In the genomic region with DNA sequence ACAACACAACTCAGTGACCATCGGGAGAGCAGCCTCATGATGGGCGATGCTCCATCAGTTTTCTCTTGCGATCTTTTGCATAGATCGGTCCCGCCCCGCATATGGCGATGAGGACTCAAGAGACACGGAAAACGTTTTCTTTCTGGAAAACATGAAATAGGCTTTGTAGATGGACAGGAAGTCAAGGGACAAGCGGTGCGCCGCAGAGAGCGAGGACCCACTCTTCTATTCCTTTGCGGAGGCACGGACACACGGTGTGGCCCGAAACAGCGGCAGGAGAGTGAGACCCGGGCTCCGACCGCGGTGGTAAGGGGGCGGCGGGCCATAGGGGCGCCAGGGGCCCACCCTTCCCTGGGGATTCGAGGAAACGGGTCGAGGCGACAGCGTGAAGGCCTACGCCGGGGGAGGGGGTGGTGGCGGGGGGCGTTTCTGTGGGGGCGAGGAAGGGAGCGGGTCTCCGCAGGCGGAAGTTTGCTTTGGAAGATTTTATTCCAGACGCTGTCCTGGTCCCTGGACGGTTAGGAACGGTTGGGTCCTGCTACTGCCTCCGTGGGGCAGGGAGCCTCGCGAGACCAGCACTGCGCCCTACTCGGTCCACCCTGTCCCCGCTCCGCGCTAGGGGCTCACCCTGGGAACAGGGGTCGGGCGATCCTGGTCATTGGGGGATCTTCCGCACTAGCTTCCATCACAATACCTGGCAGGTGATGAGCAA, we compare ENCODE assay signal across 8 cellular contexts. TPM values are rescaled to one million over a fixed set of nuclear protein-coding genes. Genes with fewer than 3 reads are reported as not detected.
DNase-seq lines count a peak whose midpoint lies in the region; ATAC-seq, FAIRE-seq and TF ChIP-seq lines count a peak whose summit lies in the region.

No MANE protein-coding gene starts in this region.

- peak overlapping the region; percentile 91 to 99 (median 97) for H3K4me3 Mint-ChIP-seq in naive thymus-derived CD4-positive, alpha-beta T cell

- H3K36me3 ChIP-seq in DND-41 (ENCODE audit: insufficient read depth, low read length) (peaks cover 7% of the 10 kb centered on the region; the same call in 1 of the 2 replicates), H1 (ENCODE audit: control insufficient read depth in 2 of 4, insufficient read depth in 4 of 4, low read length in 3 of 4) (no peaks in the 10 kb centered on the region)
- peaks cover 0 to 5% (median 0%) of the 10 kb centered on the region in 3 experiments for H3K36me3 ChIP-seq in naive thymus-derived CD4-positive, alpha-beta T cell (ENCODE audit: control insufficient read depth in 2 of 3, insufficient read depth in 3 of 3, low read length in 3 of 3)

- H4K5ac ChIP-seq in H1 (ENCODE audit: insufficient read length, low read depth, low read length) = no peak overlapping the region

- TF ChIP-seq CTCF in DND-41 (IDR thresholded peaks at IDR 0.05; ENCODE audit: borderline replicate concordance, extremely low read depth, low read length, poor library complexity, severe bottlenecking) = no peak
- no peak for TF ChIP-seq CTCF in H1 (IDR thresholded peaks at IDR 0.05; ENCODE audit: control extremely low read depth in 1 of 3, insufficient read depth in 1 of 3, low read depth in 1 of 3, low read length in 3 of 3)

- no peak for TF ChIP-seq EP300 in H1 (IDR thresholded peaks at IDR 0.05; ENCODE audit: borderline replicate concordance in 1 of 2, low read depth in 2 of 2, low read length in 2 of 2)

- H3K27me3 Mint-ChIP-seq in naive thymus-derived CD4-positive, alpha-beta T cell = peaks cover 0 to 2% (median 0%) of the 10 kb centered on the region in 5 donors

- peak overlapping the region; percentile 75 to 93 (median 89) for H3K27ac Mint-ChIP-seq in naive thymus-derived CD4-positive, alpha-beta T cell

- no peak overlapping the region for H2BK20ac ChIP-seq in H1 (ENCODE audit: low read length)

- no peak overlapping the region for H3K18ac ChIP-seq in H1 (ENCODE audit: extremely low read depth, low read length)

- H4K91ac ChIP-seq in H1 (replicated peaks; ENCODE audit: insufficient read length, low read length) = no peak overlapping the region

- peaks cover 0 to 6% (median 4%) of the 10 kb centered on the region in 5 donors for H3K36me3 Mint-ChIP-seq in naive thymus-derived CD4-positive, alpha-beta T cell

- no peak overlapping the region for H3K23ac ChIP-seq in H1 (ENCODE audit: insufficient read length)

- H3K4me2 ChIP-seq in DND-41 (ENCODE audit: insufficient read depth, low read length) (peak overlapping the region; percentile 91), H1 (ENCODE audit: insufficient read depth in 1 of 2, low read depth in 2 of 2, low read length in 2 of 2) (peak overlapping the region; percentile 81 to 94)

- H2BK5ac ChIP-seq in H1 (ENCODE audit: low read depth, low read length) = no peak overlapping the region

- H3K79me2 ChIP-seq in DND-41 (ENCODE audit: insufficient read depth, low read length) (peaks cover 42% of the 10 kb centered on the region), H1 (ENCODE audit: control insufficient read depth in 1 of 2, insufficient read depth in 2 of 2, low read length in 2 of 2) (0 out of 4 replicates have a peak, but pooled peaks cover 0 to 3% of the 10 kb centered on the region in 2 experiments)

- H4K20me1 ChIP-seq in DND-41 (ENCODE audit: insufficient read depth, low read length) (no peaks in the 10 kb centered on the region), H1 (replicated peaks in 1 of 2; ENCODE audit: control insufficient read depth in 1 of 2, insufficient read depth in 2 of 2, low read length in 2 of 2) (no peaks in the 10 kb centered on the region)

- 2% methylated on average over 36 of the region's 52 CpGs; no CpG with 5 or more reads in 1 of the 2 experiments for WGBS in H1 (ENCODE audit: extremely low coverage in 1 of 2, insufficient coverage in 1 of 2, insufficient read length in 1 of 2, insufficient replicate concordance in 2 of 2, low coverage in 1 of 2, low lambda C conversion rate in 2 of 2, missing lambda C conversion rate in 1 of 2), 2 experiments

- in situ Hi-C loops in SK-MEL-5 (cut with HindIII; ENCODE audit: low pct_unique_long_range_greater_than_20kb, low sequenced_read_pairs) = no loop called here

- peaks cover 0 to 3% (median 0%) of the 10 kb centered on the region in 11 donors for H3K9me3 Mint-ChIP-seq in naive thymus-derived CD4-positive, alpha-beta T cell

- H3K79me1 ChIP-seq in H1 (ENCODE audit: low read depth, low read length) = no peaks in the 10 kb centered on the region; the same call in 1 of the 2 replicates

- H3K23me2 ChIP-seq in H1 (ENCODE audit: low read depth, low read length) = peaks cover 13% of the 10 kb centered on the region

- no peak overlapping the region for H2BK15ac ChIP-seq in H1 (ENCODE audit: low read length)

- H4K8ac ChIP-seq in H1 (ENCODE audit: extremely low read depth, insufficient read depth, low read length) = no peak overlapping the region; the same call in 1 of the 2 replicates

- DNase-seq in DND-41 = no peak
- DNase-seq in SK-MEL-5 (ENCODE audit: low read depth, low spot score) = peak; percentile 37
- DNase-seq in H1 (ENCODE audit: low read depth in 1 of 2, low spot score in 2 of 2) = no peak
- peak in 3 of 9 donors; percentile 3 to 29 (median 5) for DNase-seq in naive thymus-derived CD4-positive, alpha-beta T cell
- no peak for DNase-seq in NCI-H1436 treated with DMSO at 0.1 percent for 48 hours (lab: John Stamatoyannopoulos, UW)

- CTCF ChIA-PET in H1 (lab: Charles Lee; ENCODE audit: partially characterized antibody) = interaction anchor here (2.0 kb wide), 1 partner anchor 11 kb away, joined by 6 read pairs; no protein-coding TSS in a partner anchor
- CTCF ChIA-PET in naive thymus-derived CD4-positive, alpha-beta T cell (lab: Charles Lee) = interaction anchor here (0.6 kb wide), 1 partner anchor 321 kb away, joined by 10 read pairs; no protein-coding TSS in a partner anchor

- H3K4ac ChIP-seq in H1 (replicated peaks; ENCODE audit: insufficient read length, low read depth, low read length) = no peak overlapping the region

- H2AFZ ChIP-seq in DND-41 (ENCODE audit: low read depth, low read length) (peak overlapping the region; percentile 71), H1 (ENCODE audit: low read length) (peak overlapping the region; percentile 98)

- peak overlapping the region; percentile 66 for H3K9ac ChIP-seq in DND-41 (ENCODE audit: low read depth, low read length)
- peak overlapping the region in 3 of 4 experiments; percentile 9 to 86 (median 46); a peak in 3 of 7 replicates for H3K9ac ChIP-seq in H1 (replicated peaks in 1 of 4; ENCODE audit: extremely low read depth in 1 of 4, low read depth in 3 of 4, low read length in 3 of 4)

- H2BK120ac ChIP-seq in H1 (replicated peaks; ENCODE audit: low read depth, low read length) = no peak overlapping the region

- H3K27me3 ChIP-seq in DND-41 (ENCODE audit: insufficient read depth, low read length, poor library complexity) (no peaks in the 10 kb centered on the region), H1 (replicated peaks in 1 of 4; ENCODE audit: control insufficient read depth in 3 of 4, extremely low read depth in 1 of 4, insufficient read depth in 3 of 4, low read length in 3 of 4) (no peaks in the 10 kb centered on the region)
- H3K27me3 ChIP-seq in naive thymus-derived CD4-positive, alpha-beta T cell (ENCODE audit: control insufficient read depth in 2 of 2, insufficient read depth in 2 of 2, low read length in 2 of 2) = no peaks in the 10 kb centered on the region

- peaks cover 32% of the 10 kb centered on the region for H3K4me1 ChIP-seq in DND-41 (ENCODE audit: insufficient read depth, low read length)
- H3K4me1 ChIP-seq in H1 (replicated peaks in 1 of 4; ENCODE audit: control insufficient read depth in 3 of 4, insufficient read depth in 4 of 4, low read length in 3 of 4) = peaks cover 0 to 2% (median 0%) of the 10 kb centered on the region in 4 experiments; a peak in 1 of 7 replicates
- peaks cover 0 to 14% of the 10 kb centered on the region in 2 donors for H3K4me1 ChIP-seq in naive thymus-derived CD4-positive, alpha-beta T cell (ENCODE audit: control insufficient read depth in 2 of 2, insufficient read depth in 2 of 2, low read length in 2 of 2)

- TF ChIP-seq RAD21 in H1 (IDR thresholded peaks at IDR 0.05 in 1 of 2, conservative IDR thresholded peaks at IDR 0.05 in 1 of 2; ENCODE audit: low read depth in 2 of 2, low read length in 2 of 2) = no peak

- no peak for TF ChIP-seq POLR2A in H1 (IDR thresholded peaks at IDR 0.05; ENCODE audit: control extremely low read depth in 1 of 2, low read depth in 2 of 2, low read length in 2 of 2)

- H3K14ac ChIP-seq in H1 (ENCODE audit: insufficient read length) = peak overlapping the region; percentile 92

- ATAC-seq in DND-41 (ENCODE audit: insufficient read depth, low read depth) = no peak
- peak; percentile 1 for ATAC-seq in HG02973 (IDR thresholded peaks at IDR 0.05; ENCODE audit: unreplicated experiment)
- ATAC-seq in naive thymus-derived CD4-positive, alpha-beta T cell = no peak
- no peak for ATAC-seq in GM18873 (IDR thresholded peaks at IDR 0.05; ENCODE audit: low FRiP score, unreplicated experiment)
- ATAC-seq in GM19395 (IDR thresholded peaks at IDR 0.05; ENCODE audit: unreplicated experiment) = no peak

- H3K9me3 ChIP-seq in DND-41 (ENCODE audit: insufficient read depth, low read length, severe bottlenecking) (no peaks in the 10 kb centered on the region), H1 (ENCODE audit: insufficient read depth in 2 of 2, low read depth in 1 of 2, low read length in 1 of 2) (no peaks in the 10 kb centered on the region)
- H3K9me3 ChIP-seq in naive thymus-derived CD4-positive, alpha-beta T cell (ENCODE audit: control insufficient read depth in 2 of 3, low read length in 3 of 3) = no peaks in the 10 kb centered on the region

- H2AK5ac ChIP-seq in H1 (ENCODE audit: low read depth, low read length) = no peak overlapping the region

- intact Hi-C loops in naive thymus-derived CD4-positive, alpha-beta T cell (cut with micrococcal nuclease) = loop anchor here (1.0 to 5.0 kb wide), 13 partner anchors 28 to 510 kb away; a partner anchor contains a TSS

- POLR2A ChIA-PET in H1 (lab: Charles Lee; ENCODE audit: partially characterized antibody) = interaction anchor here (1.0 to 2.3 kb wide), 3 partner anchors 11 to 36 kb away, joined by 3 to 10 read pairs (median 4); a partner anchor contains a TSS
- POLR2A ChIA-PET in naive thymus-derived CD4-positive, alpha-beta T cell (lab: Charles Lee) = interaction anchor here (1.0 to 3.7 kb wide), 4 partner anchors 28 to 75 kb away, joined by 3 to 24 read pairs (median 5); a partner anchor contains a TSS

- no peak for FAIRE-seq in H1 (lab: Jason Lieb, UNC)

- no peak overlapping the region for H3K56ac ChIP-seq in H1 (replicated peaks; ENCODE audit: insufficient read length, low read depth, low read length)

- peak overlapping the region; percentile 60; the same call in 1 of the 2 replicates for H2BK12ac ChIP-seq in H1 (ENCODE audit: low read depth, low read length)

- peak overlapping the region; percentile 41 to 69 for H3K4me3 ChIP-seq in DND-41 (ENCODE audit: low read depth in 1 of 2, low read length in 2 of 2)
- H3K4me3 ChIP-seq in H1 (ENCODE audit: extremely low read depth in 1 of 4, insufficient read depth in 2 of 4, low read depth in 3 of 4, low read length in 4 of 4) = peak overlapping the region; percentile 54 to 95 (median 88)
- peak overlapping the region; percentile 88 for H3K4me3 ChIP-seq in naive thymus-derived CD4-positive, alpha-beta T cell (ENCODE audit: low read length)

- peaks cover 6 to 38% (median 30%) of the 10 kb centered on the region in 7 donors for H3K4me1 Mint-ChIP-seq in naive thymus-derived CD4-positive, alpha-beta T cell

- H3K27ac ChIP-seq in DND-41 (ENCODE audit: low read length) (peak overlapping the region; percentile 68), H1 (ENCODE audit: low read depth, low read length) (no peak overlapping the region)
- H3K27ac ChIP-seq in naive thymus-derived CD4-positive, alpha-beta T cell (ENCODE audit: low read depth, low read length) = peak overlapping the region; percentile 60

RNA-seq across cellular contexts. Expression of a gene that starts 0.8 kb away (rescaled TPM):
- total RNA-seq in SK-MEL-5 (2014; rRNA removed; shearing (Covaris generic)) = 7.7 and 10.9 TPM in 2 replicates
- polyA plus RNA-seq in SK-MEL-5 (2015; cell fraction: cytosol; rRNA removed) = 9.7 and 11.8 TPM in 2 replicates
- polyA plus RNA-seq in SK-MEL-5 (2015; cell fraction: nucleus; rRNA removed) = 6.7 and 9.4 TPM in 2 replicates
- 23.8 and 26.1 TPM in 2 replicates for total RNA-seq in H1 (2021; fragmentation: NEBNext Ultra II Directional; extraction: Animal tissue kit (Norgen Biotek cat#: 25700))
- 7.7 and 9.9 TPM in 2 replicates for polyA plus RNA-seq in H1 (2011; rRNA removed)
- 11.5 TPM for polyA plus RNA-seq in H1 (2011; cell fraction: cytosol; rRNA removed)
- 10.3 TPM for polyA plus RNA-seq in H1 (2011; cell fraction: nucleus; rRNA removed)
- polyA plus RNA-seq in H1 (2012, experiment 1 of 2) = 15.2 to 18.5 TPM (median 16.9 TPM) in 4 replicates
- polyA plus RNA-seq in H1 (2012, experiment 2 of 2) = 3.5 TPM
- 15.1 TPM for polyA plus RNA-seq in H1 (2013, experiment 1 of 2)
- 15.0 TPM for polyA plus RNA-seq in H1 (2013, experiment 2 of 2)
- polyA minus RNA-seq in H1 (2011; rRNA and poly(A)+ RNA removed) = 17.9 and 19.3 TPM in 2 replicates
- 8.6 TPM for polyA minus RNA-seq in H1 (2011; cell fraction: cytosol; rRNA and poly(A)+ RNA removed)
- polyA minus RNA-seq in H1 (2011; cell fraction: nucleus; rRNA and poly(A)+ RNA removed) = 11.3 TPM
- total RNA-seq in naive thymus-derived CD4-positive, alpha-beta T cell = 10 to 100 TPM in 3 of 5 experiments, 1 to 10 TPM in 2; 7.7 to 23.1 (median 17.0) TPM
- polyA plus RNA-seq in naive thymus-derived CD4-positive, alpha-beta T cell = 10 to 100 TPM; 17.4 to 18.7 TPM

RNA-seq across cellular contexts. Expression of a gene that starts 14.1 kb away (rescaled TPM):
- not detected in 2 replicates for total RNA-seq in SK-MEL-5 (2014; rRNA removed; shearing (Covaris generic))
- not detected in 2 replicates for polyA plus RNA-seq in SK-MEL-5 (2015; cell fraction: cytosol; rRNA removed)
- not detected in 2 replicates for polyA plus RNA-seq in SK-MEL-5 (2015; cell fraction: nucleus; rRNA removed)
- total RNA-seq in H1 (2021; fragmentation: NEBNext Ultra II Directional; extraction: Animal tissue kit (Norgen Biotek cat#: 25700)) = not detected in 2 replicates
- polyA plus RNA-seq in H1 (2011; rRNA removed) = 0.03 TPM in 1 of 2 replicates, not detected in the other
- polyA plus RNA-seq in H1 (2011; cell fraction: cytosol; rRNA removed) = not detected
- not detected for polyA plus RNA-seq in H1 (2011; cell fraction: nucleus; rRNA removed)
- 0.05 TPM in 1 of 4 replicates, not detected in the others for polyA plus RNA-seq in H1 (2012, experiment 1 of 2)
- not detected for polyA plus RNA-seq in H1 (2012, experiment 2 of 2)
- polyA plus RNA-seq in H1 (2013, experiment 1 of 2) = not detected
- not detected for polyA plus RNA-seq in H1 (2013, experiment 2 of 2)
- not detected in 2 replicates for polyA minus RNA-seq in H1 (2011; rRNA and poly(A)+ RNA removed)
- polyA minus RNA-seq in H1 (2011; cell fraction: cytosol; rRNA and poly(A)+ RNA removed) = not detected
- 0.30 TPM for polyA minus RNA-seq in H1 (2011; cell fraction: nucleus; rRNA and poly(A)+ RNA removed)
- under 1 TPM in 2 of 5 experiments, not detected in 3; 0.07 to 0.24 TPM for total RNA-seq in naive thymus-derived CD4-positive, alpha-beta T cell
- not detected for polyA plus RNA-seq in naive thymus-derived CD4-positive, alpha-beta T cell

RNA-seq across cellular contexts. Expression of a gene that starts 27.8 kb away (rescaled TPM):
- 132 and 137 TPM in 2 replicates for total RNA-seq in SK-MEL-5 (2014; rRNA removed; shearing (Covaris generic))
- polyA plus RNA-seq in SK-MEL-5 (2015; cell fraction: cytosol; rRNA removed) = 90.8 and 109 TPM in 2 replicates
- polyA plus RNA-seq in SK-MEL-5 (2015; cell fraction: nucleus; rRNA removed) = 98.3 and 121 TPM in 2 replicates
- total RNA-seq in H1 (2021; fragmentation: NEBNext Ultra II Directional; extraction: Animal tissue kit (Norgen Biotek cat#: 25700)) = 96.4 and 113 TPM in 2 replicates
- 64.7 and 74.9 TPM in 2 replicates for polyA plus RNA-seq in H1 (2011; rRNA removed)
- polyA plus RNA-seq in H1 (2011; cell fraction: cytosol; rRNA removed) = 81.9 TPM
- polyA plus RNA-seq in H1 (2011; cell fraction: nucleus; rRNA removed) = 80.9 TPM
- polyA plus RNA-seq in H1 (2012, experiment 1 of 2) = 90.9 to 124 TPM (median 106 TPM) in 4 replicates
- 102 TPM for polyA plus RNA-seq in H1 (2012, experiment 2 of 2)
- polyA plus RNA-seq in H1 (2013, experiment 1 of 2) = 69.8 TPM
- polyA plus RNA-seq in H1 (2013, experiment 2 of 2) = 74.0 TPM
- polyA minus RNA-seq in H1 (2011; rRNA and poly(A)+ RNA removed) = 56.2 and 74.3 TPM in 2 replicates
- polyA minus RNA-seq in H1 (2011; cell fraction: cytosol; rRNA and poly(A)+ RNA removed) = 48.1 TPM
- polyA minus RNA-seq in H1 (2011; cell fraction: nucleus; rRNA and poly(A)+ RNA removed) = 50.0 TPM
- total RNA-seq in naive thymus-derived CD4-positive, alpha-beta T cell = 100 to 1,000 TPM in 2 of 5 experiments, 10 to 100 TPM in 3; 77.0 to 133 (median 81.5) TPM
- 100 to 1,000 TPM; 127 to 168 TPM for polyA plus RNA-seq in naive thymus-derived CD4-positive, alpha-beta T cell

RNA-seq across cellular contexts. Expression of a gene that starts 40.5 kb away (rescaled TPM):
- 0.03 TPM in 1 of 2 replicates, not detected in the other for total RNA-seq in SK-MEL-5 (2014; rRNA removed; shearing (Covaris generic))
- 0.11 and 0.21 TPM in 2 replicates for polyA plus RNA-seq in SK-MEL-5 (2015; cell fraction: cytosol; rRNA removed)
- polyA plus RNA-seq in SK-MEL-5 (2015; cell fraction: nucleus; rRNA removed) = not detected in 2 replicates
- 0.52 and 0.54 TPM in 2 replicates for total RNA-seq in H1 (2021; fragmentation: NEBNext Ultra II Directional; extraction: Animal tissue kit (Norgen Biotek cat#: 25700))
- polyA plus RNA-seq in H1 (2011; rRNA removed) = 0.44 and 0.52 TPM in 2 replicates
- 0.47 TPM for polyA plus RNA-seq in H1 (2011; cell fraction: cytosol; rRNA removed)
- 0.66 TPM for polyA plus RNA-seq in H1 (2011; cell fraction: nucleus; rRNA removed)
- polyA plus RNA-seq in H1 (2012, experiment 1 of 2) = 0.28 to 0.44 TPM (median 0.37 TPM) in 4 replicates
- polyA plus RNA-seq in H1 (2012, experiment 2 of 2) = 0.39 TPM
- polyA plus RNA-seq in H1 (2013, experiment 1 of 2) = 0.30 TPM
- 0.28 TPM for polyA plus RNA-seq in H1 (2013, experiment 2 of 2)
- polyA minus RNA-seq in H1 (2011; rRNA and poly(A)+ RNA removed) = 0.76 and 0.90 TPM in 2 replicates
- 0.44 TPM for polyA minus RNA-seq in H1 (2011; cell fraction: cytosol; rRNA and poly(A)+ RNA removed)
- polyA minus RNA-seq in H1 (2011; cell fraction: nucleus; rRNA and poly(A)+ RNA removed) = 1.2 TPM
- 1 to 10 TPM in 1 of 5 experiments, under 1 TPM in 4; 0.16 to 2.5 (median 0.21) TPM for total RNA-seq in naive thymus-derived CD4-positive, alpha-beta T cell
- polyA plus RNA-seq in naive thymus-derived CD4-positive, alpha-beta T cell = under 1 TPM in 1 of 2 donors, not detected in 1; 0.37 TPM

RNA-seq across cellular contexts. Expression of a gene that starts 48.5 kb away (rescaled TPM):
- total RNA-seq in SK-MEL-5 (2014; rRNA removed; shearing (Covaris generic)) = 0.45 and 0.77 TPM in 2 replicates
- 2.3 and 3.4 TPM in 2 replicates for polyA plus RNA-seq in SK-MEL-5 (2015; cell fraction: cytosol; rRNA removed)
- 4.3 TPM in 2 replicates for polyA plus RNA-seq in SK-MEL-5 (2015; cell fraction: nucleus; rRNA removed)
- total RNA-seq in H1 (2021; fragmentation: NEBNext Ultra II Directional; extraction: Animal tissue kit (Norgen Biotek cat#: 25700)) = 0.54 and 0.71 TPM in 2 replicates
- 0.41 and 0.60 TPM in 2 replicates for polyA plus RNA-seq in H1 (2011; rRNA removed)
- polyA plus RNA-seq in H1 (2011; cell fraction: cytosol; rRNA removed) = 0.58 TPM
- 1.00 TPM for polyA plus RNA-seq in H1 (2011; cell fraction: nucleus; rRNA removed)
- polyA plus RNA-seq in H1 (2012, experiment 1 of 2) = 0.80 to 1.0 TPM (median 0.90 TPM) in 4 replicates
- polyA plus RNA-seq in H1 (2012, experiment 2 of 2) = 0.14 TPM
- 0.30 TPM for polyA plus RNA-seq in H1 (2013, experiment 1 of 2)
- 0.48 TPM for polyA plus RNA-seq in H1 (2013, experiment 2 of 2)
- polyA minus RNA-seq in H1 (2011; rRNA and poly(A)+ RNA removed) = not detected in 2 replicates
- polyA minus RNA-seq in H1 (2011; cell fraction: cytosol; rRNA and poly(A)+ RNA removed) = 0.66 TPM
- 1.6 TPM for polyA minus RNA-seq in H1 (2011; cell fraction: nucleus; rRNA and poly(A)+ RNA removed)
- total RNA-seq in naive thymus-derived CD4-positive, alpha-beta T cell = under 1 TPM in 2 of 5 experiments, not detected in 3; 0.34 to 0.87 TPM
- under 1 TPM in 1 of 2 donors, not detected in 1; 0.18 TPM for polyA plus RNA-seq in naive thymus-derived CD4-positive, alpha-beta T cell
